ENCODE assay signal across 38 cellular contexts in the genomic region with DNA sequence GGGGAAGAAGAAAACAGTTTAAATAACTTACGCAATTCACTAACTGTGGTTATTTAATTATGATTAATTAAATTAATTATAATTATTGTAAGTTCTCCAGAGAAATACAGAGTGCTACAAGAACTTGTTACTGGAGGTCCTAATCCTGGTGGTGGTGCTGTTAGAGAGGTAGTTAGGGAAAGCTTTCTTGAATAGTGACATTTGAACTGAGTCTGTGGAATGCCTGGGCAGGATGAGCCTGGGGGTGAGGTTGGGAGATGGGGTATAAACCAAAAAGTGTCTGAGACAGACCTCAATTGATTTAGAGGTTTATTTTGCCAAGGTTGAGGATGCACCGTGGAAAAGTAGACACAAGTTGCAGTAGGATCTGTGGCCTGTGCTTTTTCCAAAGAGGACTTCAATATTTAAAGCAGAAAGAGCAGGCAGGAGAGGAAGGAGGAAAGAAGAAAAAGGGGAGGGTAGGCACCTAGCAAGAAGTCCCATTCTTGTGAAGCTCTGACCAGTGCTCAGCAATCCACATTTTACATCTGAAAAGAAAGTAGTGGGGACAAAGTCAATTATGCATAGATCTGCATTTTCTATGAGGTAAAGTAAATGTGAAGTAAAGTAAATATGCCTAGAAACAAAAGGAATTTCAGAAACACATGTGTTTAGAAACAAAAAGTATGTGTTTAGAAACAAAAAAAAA. TPM values are rescaled to one million over a fixed set of nuclear protein-coding genes. Genes with fewer than 3 reads are reported as not detected.
"Had no signal": no experiment of that assay in that cellular context is flagged by ENCODE, and none has a peak within 500 bp of the region (broad histone marks: within the 10 kb centered on the region; RNA-seq: fewer than 3 reads in every experiment).

No MANE protein-coding gene starts in this region.

- H3K9me3 Mint-ChIP-seq: activated CD4-positive, alpha-beta memory T cell treated with anti-CD3 and anti-CD28 coated beads, Interleukin-2, amount 10 ng/mL, durations not matched to agents 7 days and 5 days; activated CD4-positive, alpha-beta T cell treated with anti-CD3 and anti-CD28 coated beads, Interleukin-2, amount 10 ng/mL, durations not matched to agents 7 days and 5 days; activated T-helper 17 cell treated with anti-CD3 and anti-CD28 coated beads, Interleukin-2, amount 50 U/mL, for 72 hours; stimulated activated naive CD8-positive, alpha-beta T cell treated with anti-CD3 and anti-CD28 coated beads, Interleukin-15, Interleukin-2, amounts not matched to agents 100 ng/mL and 50 ng/mL, for 24 hours had no signal

- H3K4me2 ChIP-seq: hepatocyte had no signal

- H3K36me3 ChIP-seq: brain microvascular endothelial cell, gastrocnemius medialis, left ventricle myocardium inferior, neutrophil, ovary, prostate gland, thoracic aorta had no signal

- H3K4me3 ChIP-seq: coronary artery, dorsolateral prefrontal cortex, gastrocnemius medialis, hepatocyte, left ventricle myocardium inferior, lung, ovary, prostate gland, skin epidermis, thoracic aorta had no signal

- ATAC-seq: activated T-cell treated with anti-CD3 and anti-CD28 coated beads, Interleukin-2, amount 50 U/mL, for 4 hours; activated T-helper 17 cell treated with anti-CD3 and anti-CD28 coated beads, Interleukin-2, amount 50 U/mL, for 72 hours; gastrocnemius medialis; sciatic nerve had no signal

- H3K4me1 Mint-ChIP-seq: activated T-helper 17 cell treated with anti-CD3 and anti-CD28 coated beads, Interleukin-2, amount 50 U/mL, for 72 hours had no signal

- DNase-seq: activated CD4-positive, alpha-beta memory T cell treated with anti-CD3 and anti-CD28 coated beads, Interleukin-2, amount 10 ng/mL, durations not matched to agents 7 days and 5 days; activated CD4-positive, alpha-beta T cell treated with anti-CD3 and anti-CD28 coated beads for 1 hour; activated CD4-positive, alpha-beta T cell treated with anti-CD3 and anti-CD28 coated beads, Interleukin-2, amount 10 ng/mL, durations not matched to agents 7 days and 5 days; activated CD8-positive, alpha-beta memory T cell treated with anti-CD3 and anti-CD28 coated beads, Interleukin-2, amount 50 U/mL, for 48 hours; activated gamma-delta T cell treated with Interleukin-2 at 50 U/mL for 16 hours; activated naive CD4-positive, alpha-beta T cell treated with anti-CD3 and anti-CD28 coated beads, Interleukin-2, amount 50 U/mL, for 16 hours; activated T-cell treated with anti-CD3 and anti-CD28 coated beads, Interleukin-2, amount 50 U/mL, for 4 hours; amniotic stem cell; brain microvascular endothelial cell; dorsolateral prefrontal cortex; effector memory CD4-positive, alpha-beta T cell; erythroblast; gastrocnemius medialis; islet precursor cell; left ventricle myocardium inferior; ovary; retina; stimulated activated CD4-positive, alpha-beta T cell treated with anti-CD3 and anti-CD28 coated beads, Interleukin-12 subunit alpha, Interleukin-12 subunit beta, amount 100 ng/mL, for 4 hours; stimulated activated CD4-positive, alpha-beta T cell treated with anti-CD3 and anti-CD28 coated beads, Interleukin-4, amount 100 ng/mL, for 1 hour; T1000; trophoblast cell had no signal

- H3K27me3 ChIP-seq: brain microvascular endothelial cell, dorsolateral prefrontal cortex, gastrocnemius medialis, hepatocyte, ovary had no signal

- H3K4me1 ChIP-seq: prostate gland had no signal

- H3K27ac Mint-ChIP-seq: activated CD4-positive, alpha-beta memory T cell treated with anti-CD3 and anti-CD28 coated beads, Interleukin-2, amount 10 ng/mL, durations not matched to agents 7 days and 5 days; activated CD4-positive, alpha-beta T cell treated with anti-CD3 and anti-CD28 coated beads, Interleukin-2, amount 10 ng/mL, durations not matched to agents 7 days and 5 days; activated T-helper 17 cell treated with anti-CD3 and anti-CD28 coated beads, Interleukin-2, amount 50 U/mL, for 72 hours; nephron; stimulated activated naive CD8-positive, alpha-beta T cell treated with anti-CD3 and anti-CD28 coated beads, Interleukin-15, Interleukin-2, amounts not matched to agents 100 ng/mL and 50 ng/mL, for 24 hours had no signal

- H2AFZ ChIP-seq: hepatocyte had no signal

- H3K9me3 ChIP-seq: neutrophil, ovary, prostate gland, thoracic aorta had no signal

- FAIRE-seq: astrocyte, urothelium cell line had no signal

- H3K27ac ChIP-seq: brain microvascular endothelial cell, coronary artery, dorsolateral prefrontal cortex, gastrocnemius medialis, hepatocyte, left ventricle myocardium inferior, neutrophil, ovary, prostate gland, skin epidermis, thoracic aorta had no signal

- H3K4me3 Mint-ChIP-seq: activated CD4-positive, alpha-beta memory T cell treated with anti-CD3 and anti-CD28 coated beads, Interleukin-2, amount 10 ng/mL, durations not matched to agents 7 days and 5 days; activated CD4-positive, alpha-beta T cell treated with anti-CD3 and anti-CD28 coated beads, Interleukin-2, amount 10 ng/mL, durations not matched to agents 7 days and 5 days; activated T-cell treated with anti-CD3 and anti-CD28 coated beads, Interleukin-2, amount 50 U/mL, for 4 hours; activated T-helper 17 cell treated with anti-CD3 and anti-CD28 coated beads, Interleukin-2, amount 50 U/mL, for 72 hours; nephron; stimulated activated naive CD8-positive, alpha-beta T cell treated with anti-CD3 and anti-CD28 coated beads, Interleukin-15, Interleukin-2, amounts not matched to agents 100 ng/mL and 50 ng/mL, for 24 hours had no signal

RNA-seq across cellular contexts. Expression of a gene that starts 8.4 kb away (rescaled TPM):
- total RNA-seq: activated CD4-positive, alpha-beta memory T cell treated with anti-CD3 and anti-CD28 coated beads, Interleukin-2, amount 10 ng/mL, durations not matched to agents 7 days and 5 days; activated CD4-positive, alpha-beta T cell treated with anti-CD3 and anti-CD28 coated beads, Interleukin-2, amount 10 ng/mL, durations not matched to agents 7 days and 5 days; activated T-cell treated with anti-CD3 and anti-CD28 coated beads, Interleukin-2, amount 50 U/mL, for 4 hours; activated T-helper 17 cell treated with anti-CD3 and anti-CD28 coated beads, Interleukin-2, amount 50 U/mL, for 72 hours; astrocyte; cardiac septum; cerebellum; dorsolateral prefrontal cortex; gastrocnemius medialis; hepatocyte; left ventricle myocardium inferior; lung; mucosa of gallbladder; ovary; prostate gland; sciatic nerve; subcutaneous adipose tissue; thoracic aorta had no signal
- polyA plus RNA-seq: hepatocyte, lung, ovary had no signal
